ENCODE assay signal across 24 cellular contexts in the genomic region with DNA sequence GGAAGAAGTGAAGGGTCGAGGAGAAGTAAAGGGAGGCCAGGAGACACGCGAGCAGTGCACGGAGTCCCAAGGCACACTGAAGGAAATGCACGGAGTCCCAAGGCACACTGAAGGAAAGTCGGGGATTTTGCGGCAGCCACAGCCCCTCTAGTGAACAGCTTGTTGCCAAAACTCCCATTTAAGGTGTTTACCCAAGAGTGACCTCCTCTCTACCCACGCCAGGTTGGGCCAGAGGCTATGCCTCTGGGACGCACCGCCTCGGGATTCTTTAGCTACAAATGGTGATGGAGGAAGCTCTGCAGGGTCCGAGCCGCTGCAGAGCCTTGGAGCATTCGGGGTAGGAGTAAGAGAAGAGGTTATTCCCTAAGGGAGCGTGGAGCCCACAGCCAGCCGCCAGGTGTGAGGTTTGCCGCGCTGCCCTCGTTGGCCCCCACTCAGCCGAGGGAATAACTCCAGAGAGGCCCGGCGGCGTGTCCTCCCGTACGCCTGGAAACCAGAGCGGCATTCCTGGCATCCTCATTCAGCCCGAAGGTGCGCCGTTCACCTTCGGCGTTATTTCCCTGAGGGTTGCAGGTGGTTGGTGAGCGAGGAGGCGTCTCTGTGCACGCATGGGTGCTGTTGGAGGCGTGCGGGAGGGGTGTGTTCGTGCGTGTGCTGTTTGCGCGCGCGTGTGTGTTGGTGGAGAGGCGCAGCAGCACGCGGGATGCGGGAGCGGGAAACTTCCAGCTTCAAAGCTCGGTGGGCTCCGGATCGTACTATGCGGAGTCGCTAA. TPM values are rescaled to one million over a fixed set of nuclear protein-coding genes. Genes with fewer than 3 reads are reported as not detected.
A peak's percentile ranks its signal among the peaks of the same experiment; 100 is the strongest.
DNase-seq lines count a peak whose midpoint lies in the region; ATAC-seq and TF ChIP-seq lines count a peak whose summit lies in the region.
"Had no signal": no experiment of that assay in that cellular context is flagged by ENCODE, and none has a peak within 500 bp of the region (broad histone marks: within the 10 kb centered on the region; RNA-seq: fewer than 3 reads in every experiment).

No MANE protein-coding gene starts in this region.

- ATAC-seq in thoracic aorta (ENCODE audit: insufficient number of reproducible peaks, low FRiP score, low read depth) (no peak), GM21526 (IDR thresholded peaks at IDR 0.05; ENCODE audit: low FRiP score, unreplicated experiment) (no peak)
- ATAC-seq: activated CD8-positive, alpha-beta T cell treated with anti-CD3 and anti-CD28 coated beads for 36 hours; Right ventricle myocardium inferior; stimulated activated naive CD8-positive, alpha-beta T cell treated with anti-CD3 and anti-CD28 coated beads, Interleukin-15, Interleukin-2, amounts not matched to agents 100 U/mL and 50 U/mL, for 24 hours had no signal

- H3K4me3 Mint-ChIP-seq in MCF 10A (ENCODE audit: unreplicated experiment) (no peak overlapping the region), endothelial cell (ENCODE audit: unreplicated experiment) (peak overlapping the region; percentile 52), nephron (peak overlapping the region; percentile 41 to 88 (median 47)), Calu3 (ENCODE audit: low read depth, unreplicated experiment) (no peak overlapping the region)
- H3K4me3 Mint-ChIP-seq: activated CD8-positive, alpha-beta T cell treated with anti-CD3 and anti-CD28 coated beads for 36 hours had no signal

- BruUV-seq in MCF 10A (replicated peaks; lab: Mats Ljungman, UMichigan) (no TSS peak), Calu3 (replicated peaks; lab: Mats Ljungman, UMichigan) (no TSS peak)

- H3K27me3 ChIP-seq in breast epithelium (no peaks in the 10 kb centered on the region), thoracic aorta (replicated peaks; ENCODE audit: insufficient read depth) (no peaks in the 10 kb centered on the region)

- H3K4me3 ChIP-seq in breast epithelium (peak overlapping the region in 2 of 3 donors; percentile 19 to 92), thoracic aorta (peak overlapping the region; percentile 77)
- H3K4me3 ChIP-seq: HAP-1, upper lobe of left lung had no signal

- TF ChIP-seq CTCF in breast epithelium (IDR thresholded peaks at IDR 0.05) (no peak), MCF 10A (IDR thresholded peaks at IDR 0.05; ENCODE audit: unreplicated experiment) (no peak), endothelial cell (IDR thresholded peaks at IDR 0.05; ENCODE audit: unreplicated experiment) (no peak), nephron (IDR thresholded peaks at IDR 0.05; ENCODE audit: unreplicated experiment in 3 of 3) (no peak), thoracic aorta (IDR thresholded peaks at IDR 0.05) (no peak), Calu3 (IDR thresholded peaks at IDR 0.05; ENCODE audit: unreplicated experiment) (no peak)

- intact Hi-C loops in breast epithelium (cut with DNase I; ENCODE audit: low total_unique reads), result no loop called here
- intact Hi-C loops in MCF 10A (cut with micrococcal nuclease), result loop anchor here (5.0 kb wide), 1 partner anchor 1425 kb away; no protein-coding TSS in a partner anchor
- intact Hi-C loops in Calu3 (cut with micrococcal nuclease; ENCODE audit: unreplicated experiment), result loop anchor here (1.0 to 10.0 kb wide), 4 partner anchors 248 to 1575 kb away; no protein-coding TSS in a partner anchor

- H3K27ac ChIP-seq in breast epithelium, result no peak overlapping the region
- H3K27ac ChIP-seq in thoracic aorta, result no peak overlapping the region
- H3K27ac ChIP-seq: epithelial cell of prostate, upper lobe of left lung had no signal

- peaks cover 0 to 2% of the 10 kb centered on the region in 2 donors for H3K4me1 ChIP-seq in breast epithelium
- peaks cover 4 to 9% of the 10 kb centered on the region in 2 donors for H3K4me1 ChIP-seq in thoracic aorta (ENCODE audit: control insufficient read depth in 1 of 2, low read depth in 2 of 2)

- no peaks in the 10 kb centered on the region for H3K9me3 ChIP-seq in breast epithelium
- H3K9me3 ChIP-seq in thoracic aorta, result no peaks in the 10 kb centered on the region
- H3K9me3 ChIP-seq: HAP-1, upper lobe of left lung had no signal

- H3K36me3 ChIP-seq in breast epithelium (no peaks in the 10 kb centered on the region), thoracic aorta (no peaks in the 10 kb centered on the region)
- H3K36me3 ChIP-seq: HAP-1, upper lobe of left lung had no signal

- H3K27ac Mint-ChIP-seq in MCF 10A (ENCODE audit: low read depth, unreplicated experiment) (no peak overlapping the region), endothelial cell (ENCODE audit: unreplicated experiment) (no peak overlapping the region), nephron (peak overlapping the region in 1 of 3 experiments; percentile 54), Calu3 (ENCODE audit: unreplicated experiment) (no peak overlapping the region)
- H3K27ac Mint-ChIP-seq: activated CD8-positive, alpha-beta T cell treated with anti-CD3 and anti-CD28 coated beads for 36 hours had no signal

- no peak for TF ChIP-seq POLR2A in breast epithelium (IDR thresholded peaks at IDR 0.05)

- H3K36me3 Mint-ChIP-seq in MCF 10A (ENCODE audit: insufficient read depth, unreplicated experiment) (peaks cover 19% of the 10 kb centered on the region), endothelial cell (ENCODE audit: low read depth, unreplicated experiment) (no peaks in the 10 kb centered on the region), nephron (ENCODE audit: low read depth) (peaks cover 5% of the 10 kb centered on the region), Calu3 (ENCODE audit: insufficient read depth, unreplicated experiment) (peaks cover 17% of the 10 kb centered on the region)

- H3K4me1 Mint-ChIP-seq in MCF 10A (ENCODE audit: insufficient read depth, unreplicated experiment) (no peaks in the 10 kb centered on the region), endothelial cell (ENCODE audit: unreplicated experiment) (peaks cover 12% of the 10 kb centered on the region), nephron (peaks cover 19% of the 10 kb centered on the region), Calu3 (ENCODE audit: low read depth, unreplicated experiment) (peaks cover 6% of the 10 kb centered on the region)

- H3K9me3 Mint-ChIP-seq in MCF 10A (ENCODE audit: unreplicated experiment) (no peaks in the 10 kb centered on the region), endothelial cell (ENCODE audit: unreplicated experiment) (no peaks in the 10 kb centered on the region), nephron (no peaks in the 10 kb centered on the region), Calu3 (ENCODE audit: low read depth, unreplicated experiment) (no peaks in the 10 kb centered on the region)
- H3K9me3 Mint-ChIP-seq: activated CD8-positive, alpha-beta T cell treated with anti-CD3 and anti-CD28 coated beads for 36 hours had no signal

- POLR2A ChIA-PET in MCF 10A (lab: Yijun Ruan, JAX), result no interaction called here

- no peak for DNase-seq in breast epithelium (ENCODE audit: low spot score in 2 of 2)
- no peak for DNase-seq in MCF 10A (ENCODE audit: unreplicated experiment)
- no peak for DNase-seq in endothelial cell (ENCODE audit: low spot score)
- no peak for DNase-seq in thoracic aorta (ENCODE audit: low spot score)
- no peak for DNase-seq in Calu3
- no peak for DNase-seq in NAMALWA (ENCODE audit: low spot score)
- DNase-seq: activated CD4-positive, CD25-positive, alpha-beta regulatory T cell; activated CD8-positive, alpha-beta T cell treated with anti-CD3 and anti-CD28 coated beads for 36 hours; activated T-cell treated with anti-CD3 and anti-CD28 coated beads, Interleukin-2, amount 50 U/mL, for 1 hour; COR-L47; KG1; kidney; NCI-H187; NCI-H226; NCI-H82; OCI-M1; stimulated activated CD4-positive, alpha-beta T cell treated with anti-CD3 and anti-CD28 coated beads, Interleukin-4, amount 100 ng/mL, for 24 hours; stimulated activated naive CD8-positive, alpha-beta T cell treated with anti-CD3 and anti-CD28 coated beads, Interleukin-15, Interleukin-2, amounts not matched to agents 100 U/mL and 50 U/mL, for 24 hours had no signal

- no peaks in the 10 kb centered on the region for H3K27me3 Mint-ChIP-seq in MCF 10A (ENCODE audit: insufficient read depth, unreplicated experiment)
- peaks cover 20% of the 10 kb centered on the region for H3K27me3 Mint-ChIP-seq in endothelial cell (ENCODE audit: unreplicated experiment)
- H3K27me3 Mint-ChIP-seq in nephron (ENCODE audit: low read depth), result peaks cover 90% of the 10 kb centered on the region
- H3K27me3 Mint-ChIP-seq in Calu3 (ENCODE audit: unreplicated experiment), result peaks cover 100% of the 10 kb centered on the region

- CTCF ChIA-PET in MCF 10A (lab: Yijun Ruan, JAX) (interaction anchor here (0.6 to 6.5 kb wide), 6 partner anchors 145 to 1465 kb away, joined by 3 to 83 read pairs (median 3); no protein-coding TSS in a partner anchor), Calu3 (lab: Charles Lee) (no interaction called here)

RNA-seq across cellular contexts. Expression of a gene that starts 3.4 kb away (rescaled TPM):
- total RNA-seq in breast epithelium (100 to 1,000 TPM in 1 of 3 donors, 10 to 100 TPM in 2; 39.0 to 148 (median 43.9) TPM), MCF 10A (2022) (15.9 and 19.7 TPM in 2 replicates), endothelial cell (ENCODE audit: unreplicated experiment) (2.1 TPM), thoracic aorta (10 to 100 TPM; 75.0 to 82.9 TPM), Calu3 (2022) (0.10 and 0.17 TPM in 2 replicates)
- total RNA-seq: activated CD8-positive, alpha-beta T cell treated with anti-CD3 and anti-CD28 coated beads for 36 hours had no signal

Comparison
In these comparisons a context has a peak if more than half of its experiments do, and no peak if none do; other contexts are left out.
1. H3K4me3 Mint-ChIP-seq: peak in endothelial cell (single experiment) and nephron (3 of 3); none in MCF 10A (single experiment) and Calu3 (single experiment).